1 cellular context compared by ENCODE assay signal in genomic region chr7:77459311-77459726, GRCh38.
A peak's percentile ranks its signal among the peaks of the same experiment; 100 is the strongest.
TF ChIP-seq lines count a peak whose summit lies in the region.

No MANE protein-coding gene starts in this region.

TF ChIP-seq in HepG2, 621 proteins besides CTCF, POLR2A, EP300 and RAD21 (continued from another document):
- TF ChIP-seq ZNF609 (CRISPR knock-in tag; IDR thresholded peaks at IDR 0.05; ENCODE audit: borderline replicate concordance) (peak; percentile 85; the same call in 1 of the 2 replicates), EHMT2 (IDR thresholded peaks at IDR 0.05; ENCODE audit: borderline replicate concordance, low read depth, low read length) (no peak; the same call in 1 of the 2 replicates), ZNF160 (CRISPR knock-in tag; IDR thresholded peaks at IDR 0.05) (no peak), ZNF709 (CRISPR knock-in tag; IDR thresholded peaks at IDR 0.05) (no peak)
